Comparison of ENCODE assay signal across 17 cellular contexts in genomic region chr2:239133945-239134570, GRCh38.
"Had no signal": no experiment of that assay in that cellular context is flagged by ENCODE, and none has a peak within 500 bp of the region (broad histone marks: within the 10 kb centered on the region; RNA-seq: fewer than 3 reads in every experiment).

No MANE protein-coding gene starts in this region.

- H3K4me3 ChIP-seq: coronary artery, dorsolateral prefrontal cortex, esophagus muscularis mucosa, gastroesophageal sphincter, heart right ventricle, lower lobe of right lung, mucosa of descending colon had no signal

- ATAC-seq: foreskin keratinocyte, gastroesophageal sphincter, heart right ventricle, left colon, left lobe of liver, left ventricle myocardium superior, lower lobe of right lung, mucosa of descending colon had no signal

- H3K4me1 Mint-ChIP-seq: mesothelial cell of epicardium had no signal

- H3K4me3 Mint-ChIP-seq: mesothelial cell of epicardium had no signal

- H3K4me1 ChIP-seq: foreskin keratinocyte, lower lobe of right lung had no signal

- H3K27ac ChIP-seq: coronary artery, esophagus muscularis mucosa, foreskin keratinocyte, gastroesophageal sphincter, heart right ventricle, lower lobe of right lung had no signal

- H3K27me3 ChIP-seq: dorsolateral prefrontal cortex, esophagus muscularis mucosa, foreskin keratinocyte, gastroesophageal sphincter, heart right ventricle had no signal

- H3K9me3 ChIP-seq: esophagus muscularis mucosa, gastroesophageal sphincter, lower lobe of right lung, mucosa of descending colon had no signal

- H3K9me3 Mint-ChIP-seq: mesothelial cell of epicardium had no signal

- DNase-seq: dermis blood vessel endothelial cell; dorsolateral prefrontal cortex; effector CD4-positive, alpha-beta T cell; effector memory CD4-positive, alpha-beta T cell; foreskin keratinocyte; heart right ventricle; hippocampal formation; left colon; left ventricle myocardium superior; lower lobe of right lung; mesenchymal stem cell had no signal

- H3K27ac Mint-ChIP-seq: mesothelial cell of epicardium had no signal
